Comparison of ENCODE assay signal across 13 cellular contexts in genomic region chr6:4224082-4224978, GRCh38.
DNase-seq lines count a peak whose midpoint lies in the region; ATAC-seq, FAIRE-seq and TF ChIP-seq lines count a peak whose summit lies in the region.
"Had no signal": no experiment of that assay in that cellular context is flagged by ENCODE, and none has a peak within 500 bp of the region (broad histone marks: within the 10 kb centered on the region; RNA-seq: fewer than 3 reads in every experiment).

No MANE protein-coding gene starts in this region.

- H3K27me3 ChIP-seq in K562 (ENCODE audit: control insufficient read depth in 2 of 2, insufficient read depth in 2 of 2, low read length in 2 of 2) (peaks cover 0 to 12% of the 10 kb centered on the region in 2 experiments; a peak in 2 of 5 replicates), esophagus squamous epithelium (peaks cover 0 to 5% (median 0%) of the 10 kb centered on the region in 4 donors)
- H3K27me3 ChIP-seq: MG63 had no signal

- no peak for FAIRE-seq in K562 (lab: Jason Lieb, UNC)
- FAIRE-seq: A549 had no signal

- TF ChIP-seq POLR2A in K562 (conservative IDR thresholded peaks at IDR 0.05), result no peak
- TF ChIP-seq POLR2A in esophagus squamous epithelium (IDR thresholded peaks at IDR 0.05), result no peak

- intact Hi-C loops in K562 (cut with micrococcal nuclease), result no loop called here
- intact Hi-C loops in esophagus squamous epithelium (cut with DNase I), result no loop called here

- H3K27ac ChIP-seq in K562 (ENCODE audit: extremely low read depth, low read depth, low read length), result no peak overlapping the region
- H3K27ac ChIP-seq in esophagus squamous epithelium, result no peak overlapping the region
- H3K27ac ChIP-seq: A549 had no signal

- H3K4me2 ChIP-seq in K562 (ENCODE audit: insufficient read depth, low read length), result no peak overlapping the region
- H3K4me2 ChIP-seq: A549 had no signal

- H4K20me1 ChIP-seq in K562 (replicated peaks; ENCODE audit: control insufficient read depth, insufficient read depth, low read length), result no peaks in the 10 kb centered on the region

- peak; percentile 42; the same call in 1 of the 3 replicates for ATAC-seq in K562
- peak; percentile 80 for ATAC-seq in omental fat pad (ENCODE audit: low FRiP score)
- ATAC-seq in GM21528 (IDR thresholded peaks at IDR 0.05; ENCODE audit: low FRiP score, unreplicated experiment), result no peak
- ATAC-seq: A549 had no signal

- H3K4me3 ChIP-seq in K562 (no peak overlapping the region), esophagus squamous epithelium (no peak overlapping the region)
- H3K4me3 ChIP-seq: A549, MG63 had no signal

- TF ChIP-seq RAD21 in K562 (CRISPR knock-in tag; conservative IDR thresholded peaks at IDR 0.05 in 1 of 2, IDR thresholded peaks at IDR 0.05 in 1 of 2), result no peak

- peak; percentile 42; the same call in 1 of the 2 replicates for TF ChIP-seq EP300 in K562 (IDR thresholded peaks at IDR 0.05; ENCODE audit: low read length)

- 3% methylated on average over 9 of the region's 9 CpGs for WGBS in K562 (ENCODE audit: insufficient coverage, low coverage, missing lambda C conversion rate)
- WGBS in esophagus squamous epithelium, 2 donors, result 40 to 62% methylated on average over 9 of the region's 9 CpGs

- TF ChIP-seq CTCF in K562 (IDR thresholded peaks at IDR 0.05 in 2 of 3, conservative IDR thresholded peaks at IDR 0.05 in 1 of 3; ENCODE audit: insufficient read depth in 2 of 3, low read depth in 1 of 3, low read length in 3 of 3) (no peak), omental fat pad (IDR thresholded peaks at IDR 0.05) (no peak), esophagus squamous epithelium (IDR thresholded peaks at IDR 0.05) (no peak)

- no peak overlapping the region for H3K9ac ChIP-seq in K562 (ENCODE audit: insufficient read depth in 1 of 2, low read depth in 2 of 2, low read length in 2 of 2)

- in situ Hi-C loops in K562 (cut with MboI), result no loop called here

- no peaks in the 10 kb centered on the region for H3K36me3 ChIP-seq in K562 (ENCODE audit: control insufficient read depth, insufficient read depth, low read length)
- no peaks in the 10 kb centered on the region for H3K36me3 ChIP-seq in esophagus squamous epithelium
- H3K36me3 ChIP-seq: MG63 had no signal

- H2AFZ ChIP-seq in K562 (ENCODE audit: low read depth, low read length), result no peak overlapping the region

- H3K79me2 ChIP-seq in K562 (ENCODE audit: control insufficient read depth, insufficient read depth, low read length), result no peaks in the 10 kb centered on the region

- POLR2A ChIA-PET in K562 (lab: Yijun Ruan, JAX), result interaction anchor here (0.6 kb wide), 1 partner anchor 50 kb away, joined by 3 read pairs; no protein-coding TSS in a partner anchor

- CTCF ChIA-PET in K562 (lab: Yijun Ruan, JAX; ENCODE audit: low intra/inter-chr PET ratio), result interaction anchor here (0.5 kb wide), 1 partner anchor 579 kb away, joined by 3 read pairs; no protein-coding TSS in a partner anchor

- BruUV-seq in K562 (replicated peaks; lab: Mats Ljungman, UMichigan), result no TSS peak

- peak; percentile 19 for DNase-seq in NCI-H2171 treated with DMSO at 0.1 percent for 48 hours (lab: John Stamatoyannopoulos, UW)
- no peak for DNase-seq in NCI-H2171 (lab: John Stamatoyannopoulos, UW)
- peak; percentile 93 for DNase-seq in NCI-H226
- peak in 1 of 4 experiments; percentile 73 for DNase-seq in K562 (ENCODE audit: extremely low read depth in 1 of 4, low spot score in 3 of 4)
- DNase-seq in omental fat pad (ENCODE audit: low spot score), result no peak
- no peak for DNase-seq in cortex of kidney (lab: John Stamatoyannopoulos, UW)
- no peak for DNase-seq in esophagus squamous epithelium (lab: John Stamatoyannopoulos, UW)
- DNase-seq: activated CD4-positive, CD25-positive, alpha-beta regulatory T cell; activated CD8-positive, alpha-beta memory T cell treated with anti-CD3 and anti-CD28 coated beads, Interleukin-2, amount 50 U/mL, for 4 hours; MG63; NCI-H2107 had no signal

- peaks cover 0 to 5% of the 10 kb centered on the region in 2 experiments; a peak in 1 of 5 replicates for H3K4me1 ChIP-seq in K562 (replicated peaks in 1 of 2; ENCODE audit: control insufficient read depth in 2 of 2, insufficient read depth in 2 of 2, low read length in 2 of 2)
- no peaks in the 10 kb centered on the region for H3K4me1 ChIP-seq in esophagus squamous epithelium
- H3K4me1 ChIP-seq: A549 had no signal

- no peaks in the 10 kb centered on the region for H3K9me3 ChIP-seq in K562 (replicated peaks; ENCODE audit: control insufficient read depth, insufficient read depth, low read depth, low read length)
- H3K9me3 ChIP-seq in esophagus squamous epithelium, result no peaks in the 10 kb centered on the region
- H3K9me3 ChIP-seq: A549, MG63 had no signal

- no peaks in the 10 kb centered on the region for H3K9me1 ChIP-seq in K562 (ENCODE audit: control insufficient read depth, insufficient read depth, low read length)

TF ChIP-seq in K562, 482 proteins besides CTCF, POLR2A, EP300 and RAD21 (continues in another document):
- TF ChIP-seq POLR2AphosphoS5 (IDR thresholded peaks at IDR 0.05; ENCODE audit: control insufficient read depth, insufficient read depth, low read depth, low read length), result peak; percentile 32; the same call in 1 of the 2 replicates
- no peak for TF ChIP-seq HLTF (IDR thresholded peaks at IDR 0.05)
- TF ChIP-seq HDGF (IDR thresholded peaks at IDR 0.05), result no peak
- TF ChIP-seq ZNF124 (CRISPR knock-in tag; IDR thresholded peaks at IDR 0.05), result no peak
- no peak for TF ChIP-seq ILK (tag; IDR thresholded peaks at IDR 0.05; ENCODE audit: borderline replicate concordance, low read depth)
- TF ChIP-seq TEAD4 (IDR thresholded peaks at IDR 0.05; ENCODE audit: low read length), result peak; percentile 85
- no peak for TF ChIP-seq TEAD4 (CRISPR knock-in tag; IDR thresholded peaks at IDR 0.05; ENCODE audit: borderline replicate concordance)
- no peak for TF ChIP-seq ZNF140 (CRISPR knock-in tag; IDR thresholded peaks at IDR 0.05)
- TF ChIP-seq ZNF79 (CRISPR knock-in tag; IDR thresholded peaks at IDR 0.05; ENCODE audit: low read depth), result no peak
- TF ChIP-seq PML (IDR thresholded peaks at IDR 0.05; ENCODE audit: low read length), result 0 out of 2 replicates have a peak, but pooled peaks have one; percentile 37
- TF ChIP-seq RBBP5 (IDR thresholded peaks at IDR 0.05; ENCODE audit: borderline replicate concordance, insufficient read depth, low read length, poor library complexity, severe bottlenecking), result no peak
- peak; percentile 43; the same call in 1 of the 2 replicates for TF ChIP-seq SOX6 (IDR thresholded peaks at IDR 0.05)
- TF ChIP-seq NFE2 (IDR thresholded peaks at IDR 0.05; ENCODE audit: low read depth), result no peak
- no peak for TF ChIP-seq CLOCK (CRISPR knock-in tag; IDR thresholded peaks at IDR 0.05; ENCODE audit: borderline replicate concordance)
- TF ChIP-seq SMAD4 (CRISPR knock-in tag; conservative IDR thresholded peaks at IDR 0.05), result 0 out of 2 replicates have a peak, but pooled peaks have one; percentile 42
- TF ChIP-seq TRIM24 (IDR thresholded peaks at IDR 0.05), result peak in 1 of 2 experiments; percentile 63; a peak in 1 of 4 replicates
- TF ChIP-seq VEZF1 (CRISPR knock-in tag; IDR thresholded peaks at IDR 0.05), result no peak
- TF ChIP-seq HDAC3 (IDR thresholded peaks at IDR 0.05; ENCODE audit: borderline replicate concordance, partially characterized antibody), result peak; percentile 20
- TF ChIP-seq SIX5 (IDR thresholded peaks at IDR 0.05; ENCODE audit: borderline replicate concordance in 1 of 2, insufficient read depth in 1 of 2, low read depth in 1 of 2, low read length in 2 of 2), result no peak
- no peak for TF ChIP-seq ZNF311 (CRISPR knock-in tag; IDR thresholded peaks at IDR 0.05)
- TF ChIP-seq TCFL5 (CRISPR knock-in tag; conservative IDR thresholded peaks at IDR 0.05), result no peak
- TF ChIP-seq ZNF197 (CRISPR knock-in tag; IDR thresholded peaks at IDR 0.05; ENCODE audit: low read depth), result no peak
- TF ChIP-seq HNRNPL (IDR thresholded peaks at IDR 0.05; ENCODE audit: low read depth, low read length), result no peak
- no peak for TF ChIP-seq KLF13 (tag; IDR thresholded peaks at IDR 0.05; ENCODE audit: borderline replicate concordance, low read depth)
- TF ChIP-seq HDAC2 (IDR thresholded peaks at IDR 0.05), result 0 out of 2 replicates have a peak, but pooled peaks have one; percentile 33
- no peak for TF ChIP-seq ZZZ3 (IDR thresholded peaks at IDR 0.05)

Comparison
In these comparisons a context has a peak if more than half of its experiments do, and no peak if none do; other contexts are left out.
1. DNase-seq: peak in NCI-H2171 treated with DMSO at 0.1 percent for 48 hours (single experiment) and NCI-H226 (single experiment); none in NCI-H2171 (single experiment), omental fat pad (single experiment), cortex of kidney (single experiment) and esophagus squamous epithelium (single experiment).